9 cellular contexts compared by ENCODE assay signal in the genomic region with DNA sequence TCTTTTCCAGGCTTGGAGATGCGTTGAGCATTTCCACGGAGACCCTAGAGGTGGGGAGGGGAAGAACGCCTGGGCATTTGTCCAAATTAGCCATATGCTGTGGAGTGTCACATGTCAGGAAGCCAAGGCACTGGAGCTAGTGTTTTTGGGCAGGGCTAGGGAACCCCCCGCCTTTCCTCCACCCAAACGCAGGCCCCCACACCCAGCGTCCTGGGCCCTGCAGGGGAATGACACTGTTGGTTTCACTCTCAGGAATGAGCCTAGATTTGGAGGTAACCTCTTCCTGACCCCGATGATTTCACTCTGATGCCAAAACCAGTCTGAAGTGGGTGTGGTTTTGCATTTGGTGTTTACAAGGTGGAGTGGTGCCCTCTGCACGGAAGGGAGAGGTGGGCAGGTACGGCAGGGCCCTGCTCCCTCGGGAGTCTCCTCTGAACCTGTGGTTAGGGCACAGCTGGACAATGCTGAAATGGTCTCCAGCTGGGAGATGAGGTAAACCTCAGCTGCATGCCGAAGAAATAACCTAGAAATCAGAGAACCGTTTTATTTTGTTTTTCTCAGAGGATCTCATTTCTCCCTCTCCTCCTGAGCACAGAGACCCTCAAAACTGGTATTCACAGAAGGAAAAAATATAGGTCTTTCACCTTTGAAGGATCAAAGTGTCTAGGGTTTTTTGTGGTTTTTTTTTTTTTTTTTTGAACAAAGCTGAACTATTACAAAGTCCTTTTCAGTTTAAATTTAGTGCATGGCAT. TPM values are rescaled to one million over a fixed set of nuclear protein-coding genes. Genes with fewer than 3 reads are reported as not detected.
DNase-seq lines count a peak whose midpoint lies in the region; ATAC-seq, FAIRE-seq and TF ChIP-seq lines count a peak whose summit lies in the region.
"Had no signal": no experiment of that assay in that cellular context is flagged by ENCODE, and none has a peak within 500 bp of the region (broad histone marks: within the 10 kb centered on the region; RNA-seq: fewer than 3 reads in every experiment).

No MANE protein-coding gene starts in this region.

- H3K9me3 Mint-ChIP-seq in activated T-cell treated with anti-CD3 and anti-CD28 coated beads, Interleukin-2, amount 50 U/mL, for 72 hours = no peaks in the 10 kb centered on the region
- no peaks in the 10 kb centered on the region for H3K9me3 Mint-ChIP-seq in natural killer cell

- TF ChIP-seq CTCF in natural killer cell (IDR thresholded peaks at IDR 0.05) (no peak), stomach (IDR thresholded peaks at IDR 0.05) (no peak), D721Med (IDR thresholded peaks at IDR 0.05; ENCODE audit: insufficient read depth, missing control alignments) (no peak)

- H3K27me3 Mint-ChIP-seq in activated T-cell treated with anti-CD3 and anti-CD28 coated beads, Interleukin-2, amount 50 U/mL, for 72 hours (ENCODE audit: low read depth) = no peaks in the 10 kb centered on the region
- H3K27me3 Mint-ChIP-seq in natural killer cell (ENCODE audit: low read depth in 2 of 2) = no peaks in the 10 kb centered on the region

- H3K4me3 ChIP-seq in right cardiac atrium (ENCODE audit: low read length) (no peak overlapping the region), stomach (no peak overlapping the region)
- H3K4me3 ChIP-seq: suprapubic skin had no signal

- no peak for TF ChIP-seq EP300 in stomach (IDR thresholded peaks at IDR 0.05)

- H3K9me3 ChIP-seq in right cardiac atrium (ENCODE audit: control insufficient read depth, low read length) (no peaks in the 10 kb centered on the region), stomach (no peaks in the 10 kb centered on the region)
- H3K9me3 ChIP-seq: suprapubic skin had no signal

- H3K27ac ChIP-seq in right cardiac atrium (ENCODE audit: low read length) = no peak overlapping the region
- no peak overlapping the region for H3K27ac ChIP-seq in stomach
- H3K27ac ChIP-seq: suprapubic skin had no signal

- H3K27me3 ChIP-seq in right cardiac atrium (ENCODE audit: control insufficient read depth, insufficient read depth) (no peaks in the 10 kb centered on the region), stomach (no peaks in the 10 kb centered on the region)
- H3K27me3 ChIP-seq: suprapubic skin had no signal

- peaks cover 29% of the 10 kb centered on the region for H3K4me1 Mint-ChIP-seq in activated T-cell treated with anti-CD3 and anti-CD28 coated beads, Interleukin-2, amount 50 U/mL, for 72 hours (ENCODE audit: low read depth)
- H3K4me1 Mint-ChIP-seq in natural killer cell = peaks cover 21 to 23% of the 10 kb centered on the region in 2 donors

- H3K36me3 Mint-ChIP-seq in activated T-cell treated with anti-CD3 and anti-CD28 coated beads, Interleukin-2, amount 50 U/mL, for 72 hours (ENCODE audit: insufficient read depth in 2 of 2) = peaks cover 8 to 32% of the 10 kb centered on the region in 2 donors
- no peaks in the 10 kb centered on the region for H3K36me3 Mint-ChIP-seq in natural killer cell

- TF ChIP-seq POLR2A in stomach (IDR thresholded peaks at IDR 0.05) = no peak

- FAIRE-seq in D721Med (lab: Jason Lieb, UNC) = no peak

- H3K4me1 ChIP-seq in right cardiac atrium (ENCODE audit: control insufficient read depth, insufficient read depth, low read length) (peaks cover 3% of the 10 kb centered on the region), stomach (peaks cover 4 to 14% (median 11%) of the 10 kb centered on the region in 4 donors)

- WGBS in right cardiac atrium = 36% methylated on average over 12 of the region's 12 CpGs
- WGBS in stomach, 5 donors = 32 to 47% (median 42%) methylated on average over 8 to 12 of the region's 12 CpGs

- intact Hi-C loops in right cardiac atrium (cut with DNase I) (loop anchor here (5.0 to 10.0 kb wide), 5 partner anchors 110 to 442 kb away; no protein-coding TSS in a partner anchor), natural killer cell (cut with micrococcal nuclease) (loop anchor here (5.0 kb wide), 1 partner anchor 582 kb away; no protein-coding TSS in a partner anchor), stomach (cut with DNase I; ENCODE audit: low total_unique reads) (loop anchor here (5.0 to 10.0 kb wide), 2 partner anchors 110 to 437 kb away; no protein-coding TSS in a partner anchor)

- H3K36me3 ChIP-seq in stomach = peaks cover 0 to 7% (median 7%) of the 10 kb centered on the region in 4 donors
- H3K36me3 ChIP-seq: suprapubic skin had no signal

- ATAC-seq in GM21528 (IDR thresholded peaks at IDR 0.05; ENCODE audit: low FRiP score, unreplicated experiment) (peak; percentile 30), right cardiac atrium (peak; percentile 49 to 53), natural killer cell (no peak)
- ATAC-seq in activated T-cell treated with anti-CD3 and anti-CD28 coated beads, Interleukin-2, amount 50 U/mL, for 72 hours (replicated peaks in 1 of 2) = peak; percentile 68 to 83

- H3K4me3 Mint-ChIP-seq in activated T-cell treated with anti-CD3 and anti-CD28 coated beads, Interleukin-2, amount 50 U/mL, for 72 hours = peak overlapping the region; percentile 40 to 63
- no peak overlapping the region for H3K4me3 Mint-ChIP-seq in natural killer cell

- H3K27ac Mint-ChIP-seq in activated T-cell treated with anti-CD3 and anti-CD28 coated beads, Interleukin-2, amount 50 U/mL, for 72 hours = peak overlapping the region; percentile 42
- no peak overlapping the region for H3K27ac Mint-ChIP-seq in natural killer cell

- DNase-seq in EL (peak; percentile 35), LoVo (ENCODE audit: low spot score) (peak; percentile 51), right cardiac atrium (no peak), natural killer cell (no peak), stomach (no peak), D721Med (ENCODE audit: insufficient read length, low spot score) (no peak)
- peak; percentile 16 to 21 for DNase-seq in activated T-cell treated with anti-CD3 and anti-CD28 coated beads, Interleukin-2, amount 50 U/mL, for 72 hours

RNA-seq across cellular contexts. Expression of a gene that starts 29.6 kb away (rescaled TPM):
- total RNA-seq in activated T-cell treated with anti-CD3 and anti-CD28 coated beads, Interleukin-2, amount 50 U/mL, for 72 hours = 100 to 1,000 TPM; 138 to 155 TPM
- 10 to 100 TPM in 1 of 4 donors, 1 to 10 TPM in 3; 3.3 to 18.2 (median 5.3) TPM for total RNA-seq in right cardiac atrium
- polyA plus RNA-seq in right cardiac atrium = 2.4 TPM
- 1 to 10 TPM; 3.8 to 4.5 (median 4.3) TPM for total RNA-seq in natural killer cell
- total RNA-seq in stomach = 10 to 100 TPM in 3 of 5 donors, 1 to 10 TPM in 2; 8.8 to 16.3 (median 13.8) TPM
- polyA plus RNA-seq in stomach = 1 to 10 TPM; 1.8 to 4.4 (median 3.9) TPM

Comparison
In these comparisons a context has a peak if more than half of its experiments do, and no peak if none do; other contexts are left out.
1. DNase-seq: peak in EL (single experiment), LoVo (single experiment) and activated T-cell treated with anti-CD3 and anti-CD28 coated beads, Interleukin-2, amount 50 U/mL, for 72 hours (2 of 2); none in right cardiac atrium (0 of 3), natural killer cell (single experiment), stomach (single experiment) and D721Med (single experiment).
2. ATAC-seq: peak in GM21528 (single experiment), activated T-cell treated with anti-CD3 and anti-CD28 coated beads, Interleukin-2, amount 50 U/mL, for 72 hours (2 of 2) and right cardiac atrium (2 of 2); none in natural killer cell (0 of 3).
3. RNA of a gene that starts 29.6 kb away (total RNA-seq): 138 to 155 TPM in activated T-cell treated with anti-CD3 and anti-CD28 coated beads, Interleukin-2, amount 50 U/mL, for 72 hours; 8.8 to 16.3 TPM in stomach, 3.3 to 18.2 TPM in right cardiac atrium and 3.8 to 4.5 TPM in natural killer cell; every median in the first group is over 4 times any median in the second.